Comparison of ENCODE assay signal across 17 cellular contexts in the genomic region with DNA sequence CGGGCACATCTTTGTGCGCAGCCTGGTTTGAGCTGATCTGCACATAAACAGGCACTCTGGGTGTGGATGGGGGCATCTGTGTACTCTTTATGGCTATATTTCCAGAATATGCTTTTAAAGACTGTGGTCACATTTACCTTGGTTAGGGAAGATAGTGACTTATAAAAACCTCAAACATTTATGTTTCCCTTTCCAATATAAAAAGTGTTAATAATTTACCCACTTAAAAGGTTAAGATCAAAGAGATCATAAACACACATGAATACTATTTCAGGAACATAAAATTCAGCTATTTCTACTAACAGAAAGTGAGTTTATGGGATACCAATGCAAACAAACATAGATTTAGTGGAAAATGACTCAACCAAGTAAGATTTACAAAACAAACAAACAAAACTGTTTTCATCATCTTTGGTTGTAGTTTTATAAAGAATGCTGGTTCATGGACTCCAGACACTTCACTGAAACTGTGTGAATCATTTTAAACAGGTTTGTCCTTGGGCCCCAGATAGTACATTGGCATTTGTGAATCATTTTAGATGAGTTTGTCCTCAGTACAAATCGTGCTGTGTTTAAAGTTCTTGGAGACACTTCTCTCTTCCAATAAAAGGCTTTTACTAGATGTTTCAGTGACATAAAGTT.
DNase-seq lines count a peak whose midpoint lies in the region; ATAC-seq and TF ChIP-seq lines count a peak whose summit lies in the region.
"Had no signal": no experiment of that assay in that cellular context is flagged by ENCODE, and none has a peak within 500 bp of the region (broad histone marks: within the 10 kb centered on the region; RNA-seq: fewer than 3 reads in every experiment).

No MANE protein-coding gene starts in this region.

- H3K4me1 Mint-ChIP-seq in CD8-positive, alpha-beta memory T cell, result no peaks in the 10 kb centered on the region
- H3K4me1 Mint-ChIP-seq in CD14-positive monocyte, result no peaks in the 10 kb centered on the region
- H3K4me1 Mint-ChIP-seq: activated naive CD8-positive, alpha-beta T cell treated with anti-CD3 and anti-CD28 coated beads, Interleukin-2, amount 10 ng/mL, durations not matched to agents 7 days and 5 days had no signal

- in situ Hi-C loops in Caki2 (cut with HindIII; ENCODE audit: low pct_unique_long_range_greater_than_20kb, low sequenced_read_pairs), result no loop called here

- TF ChIP-seq CTCF in RWPE1 (conservative IDR thresholded peaks at IDR 0.05; ENCODE audit: low read depth), result no peak
- no peak for TF ChIP-seq CTCF in mucosa of descending colon (IDR thresholded peaks at IDR 0.05)
- TF ChIP-seq CTCF in CD14-positive monocyte (IDR thresholded peaks at IDR 0.05), result no peak

- no peak overlapping the region for H3K4me3 Mint-ChIP-seq in CD8-positive, alpha-beta memory T cell
- no peak overlapping the region for H3K4me3 Mint-ChIP-seq in CD14-positive monocyte
- H3K4me3 Mint-ChIP-seq: activated CD8-positive, alpha-beta T cell treated with anti-CD3 and anti-CD28 coated beads, Interleukin-2, amount 10 ng/mL, durations not matched to agents 7 days and 5 days; activated naive CD8-positive, alpha-beta T cell treated with anti-CD3 and anti-CD28 coated beads, Interleukin-2, amount 10 ng/mL, durations not matched to agents 7 days and 5 days had no signal

- peak; percentile 75 for ATAC-seq in esophagus mucosa
- ATAC-seq in mucosa of descending colon, result peak; percentile 65
- ATAC-seq: activated CD8-positive, alpha-beta T cell treated with anti-CD3 and anti-CD28 coated beads, Interleukin-2, amount 10 ng/mL, durations not matched to agents 7 days and 5 days had no signal

- peaks cover 11% of the 10 kb centered on the region for H3K4me1 ChIP-seq in mucosa of descending colon (ENCODE audit: low read depth)
- no peaks in the 10 kb centered on the region for H3K4me1 ChIP-seq in CD8-positive, alpha-beta memory T cell (ENCODE audit: insufficient read depth, low read length)
- H3K4me1 ChIP-seq: uterus had no signal

- H3K9me3 Mint-ChIP-seq in CD8-positive, alpha-beta memory T cell, result peaks cover 0 to 5% (median 0%) of the 10 kb centered on the region in 5 donors
- peaks cover 0 to 2% (median 0%) of the 10 kb centered on the region in 7 donors for H3K9me3 Mint-ChIP-seq in CD14-positive monocyte
- H3K9me3 Mint-ChIP-seq: activated naive CD8-positive, alpha-beta T cell treated with anti-CD3 and anti-CD28 coated beads, Interleukin-2, amount 10 ng/mL, durations not matched to agents 7 days and 5 days had no signal

- CTCF ChIA-PET in RWPE1 (lab: Yijun Ruan, JAX), result no interaction called here
- CTCF ChIA-PET in CD8-positive, alpha-beta memory T cell (lab: Charles Lee), result no interaction called here

- POLR2A ChIA-PET in RWPE1 (lab: Yijun Ruan, JAX; ENCODE audit: low non-redundant PET), result no interaction called here
- POLR2A ChIA-PET in CD8-positive, alpha-beta memory T cell (lab: Charles Lee), result no interaction called here

- no peaks in the 10 kb centered on the region for H3K36me3 ChIP-seq in mucosa of descending colon (ENCODE audit: low read depth)
- no peaks in the 10 kb centered on the region for H3K36me3 ChIP-seq in CD8-positive, alpha-beta memory T cell (ENCODE audit: insufficient read depth, low read length)
- H3K36me3 ChIP-seq: ovary, uterus had no signal

- peaks cover 0 to 4% of the 10 kb centered on the region in 2 donors for H3K27me3 Mint-ChIP-seq in CD8-positive, alpha-beta memory T cell
- peaks cover 1% of the 10 kb centered on the region in 3 donors for H3K27me3 Mint-ChIP-seq in CD14-positive monocyte (ENCODE audit: low read depth in 3 of 3)

- no peak overlapping the region for H3K4me3 ChIP-seq in mucosa of descending colon
- H3K4me3 ChIP-seq in CD8-positive, alpha-beta memory T cell (ENCODE audit: low read length), result no peak overlapping the region
- H3K4me3 ChIP-seq: heart right ventricle, ovary, uterus had no signal

- H3K27ac ChIP-seq in RWPE1, result no peak overlapping the region
- no peak overlapping the region for H3K27ac ChIP-seq in CD8-positive, alpha-beta memory T cell (ENCODE audit: low read depth, low read length)
- H3K27ac ChIP-seq: KMS-11, uterus had no signal

- H3K9me3 ChIP-seq in mucosa of descending colon, result no peaks in the 10 kb centered on the region
- H3K9me3 ChIP-seq in CD8-positive, alpha-beta memory T cell (ENCODE audit: low read length), result no peaks in the 10 kb centered on the region
- H3K9me3 ChIP-seq: heart right ventricle, ovary, SK-N-SH, uterus had no signal

- intact Hi-C loops in mucosa of descending colon (cut with DNase I, micrococcal nuclease) (no loop called here), CD14-positive monocyte (cut with micrococcal nuclease) (no loop called here)

- H3K36me3 Mint-ChIP-seq in CD8-positive, alpha-beta memory T cell, result no peaks in the 10 kb centered on the region
- no peaks in the 10 kb centered on the region for H3K36me3 Mint-ChIP-seq in CD14-positive monocyte
- H3K36me3 Mint-ChIP-seq: activated naive CD8-positive, alpha-beta T cell treated with anti-CD3 and anti-CD28 coated beads, Interleukin-2, amount 10 ng/mL, durations not matched to agents 7 days and 5 days had no signal

- DNase-seq in Caki2 (ENCODE audit: low read depth) (peak; percentile 41), RWPE1 (ENCODE audit: low spot score) (peak; percentile 18), mucosa of descending colon (no peak), NCI-H446 treated with DMSO at 0.1 percent for 48 hours (lab: John Stamatoyannopoulos, UW) (no peak), islet precursor cell (no peak), CD14-positive monocyte (ENCODE audit: low spot score) (no peak)
- no peak for DNase-seq in CD8-positive, alpha-beta memory T cell
- DNase-seq: activated CD8-positive, alpha-beta T cell treated with anti-CD3 and anti-CD28 coated beads, Interleukin-2, amount 10 ng/mL, durations not matched to agents 7 days and 5 days; activated naive CD8-positive, alpha-beta T cell treated with anti-CD3 and anti-CD28 coated beads, Interleukin-2, amount 10 ng/mL, durations not matched to agents 7 days and 5 days; heart right ventricle; NCI-H1436 treated with DMSO at 0.1 percent for 48 hours; ovary; SK-N-SH; stimulated activated naive CD4-positive, alpha-beta T cell treated with Interleukin-2 at 50 U/mL for 16 hours; uterus had no signal

- H3K27me3 ChIP-seq in CD8-positive, alpha-beta memory T cell (ENCODE audit: insufficient read depth, low read length, poor library complexity, severe bottlenecking), result no peaks in the 10 kb centered on the region
- H3K27me3 ChIP-seq: heart right ventricle, ovary, uterus had no signal

- no peak overlapping the region for H3K27ac Mint-ChIP-seq in CD8-positive, alpha-beta memory T cell
- H3K27ac Mint-ChIP-seq in CD14-positive monocyte, result no peak overlapping the region
- H3K27ac Mint-ChIP-seq: activated CD8-positive, alpha-beta T cell treated with anti-CD3 and anti-CD28 coated beads, Interleukin-2, amount 10 ng/mL, durations not matched to agents 7 days and 5 days; activated naive CD8-positive, alpha-beta T cell treated with anti-CD3 and anti-CD28 coated beads, Interleukin-2, amount 10 ng/mL, durations not matched to agents 7 days and 5 days had no signal

Comparison
In these comparisons a context has a peak if more than half of its experiments do, and no peak if none do; other contexts are left out.
1. DNase-seq: peak in Caki2 (single experiment) and RWPE1 (single experiment); none in mucosa of descending colon (0 of 3), CD8-positive, alpha-beta memory T cell (0 of 5), NCI-H446 treated with DMSO at 0.1 percent for 48 hours (single experiment), islet precursor cell (single experiment) and CD14-positive monocyte (single experiment).